ENCODE assay signal across 15 cellular contexts in genomic region chr16:13543850-13544249, GRCh38.
DNase-seq lines count a peak whose midpoint lies in the region; FAIRE-seq and TF ChIP-seq lines count a peak whose summit lies in the region.
"Had no signal": no experiment of that assay in that cellular context is flagged by ENCODE, and none has a peak within 500 bp of the region (broad histone marks: within the 10 kb centered on the region; RNA-seq: fewer than 3 reads in every experiment).

No MANE protein-coding gene starts in this region.

- H3K79me1 ChIP-seq in H1 (ENCODE audit: low read depth, low read length) (no peaks in the 10 kb centered on the region; the same call in 1 of the 2 replicates), mesenchymal stem cell (replicated peaks; ENCODE audit: low read length, poor library complexity, severe bottlenecking) (no peaks in the 10 kb centered on the region)

- CTCF ChIA-PET in H1 (lab: Charles Lee; ENCODE audit: partially characterized antibody), result no interaction called here

- H3K23me2 ChIP-seq in H1 (ENCODE audit: low read depth, low read length), result no peaks in the 10 kb centered on the region; the same call in 1 of the 2 replicates

- no peak for TF ChIP-seq EP300 in H1 (IDR thresholded peaks at IDR 0.05; ENCODE audit: borderline replicate concordance in 1 of 2, low read depth in 2 of 2, low read length in 2 of 2)

- H3K14ac ChIP-seq in H1 (ENCODE audit: insufficient read length) (no peak overlapping the region), mesenchymal stem cell (ENCODE audit: low read length in 2 of 2) (no peak overlapping the region)

- no peak for TF ChIP-seq POLR2A in H1 (IDR thresholded peaks at IDR 0.05; ENCODE audit: control extremely low read depth in 1 of 2, low read depth in 2 of 2, low read length in 2 of 2)

- H3K27me3 ChIP-seq in H1 (replicated peaks in 1 of 4; ENCODE audit: control insufficient read depth in 3 of 4, extremely low read depth in 1 of 4, insufficient read depth in 3 of 4, low read length in 3 of 4) (no peaks in the 10 kb centered on the region; a peak in 1 of 7 replicates), right atrium auricular region (no peaks in the 10 kb centered on the region), mesenchymal stem cell (ENCODE audit: control insufficient read depth in 1 of 2, insufficient read depth in 1 of 2, low read length in 2 of 2) (no peaks in the 10 kb centered on the region)

- H3K36me3 Mint-ChIP-seq in activated naive CD8-positive, alpha-beta T cell treated with anti-CD3 and anti-CD28 coated beads for 36 hours, result no peaks in the 10 kb centered on the region
- H3K36me3 Mint-ChIP-seq: CD8-positive, alpha-beta memory T cell had no signal

- TF ChIP-seq CTCF in H1 (IDR thresholded peaks at IDR 0.05; ENCODE audit: control extremely low read depth in 1 of 3, insufficient read depth in 1 of 3, low read depth in 1 of 3, low read length in 3 of 3) (no peak), right atrium auricular region (IDR thresholded peaks at IDR 0.05) (no peak)

- peaks cover 2% of the 10 kb centered on the region for H3K9me3 Mint-ChIP-seq in activated naive CD8-positive, alpha-beta T cell treated with anti-CD3 and anti-CD28 coated beads for 36 hours

- peaks cover 4% of the 10 kb centered on the region for H3K27me3 Mint-ChIP-seq in activated naive CD8-positive, alpha-beta T cell treated with anti-CD3 and anti-CD28 coated beads for 36 hours
- H3K27me3 Mint-ChIP-seq: CD8-positive, alpha-beta memory T cell had no signal

- no peak overlapping the region for H3K18ac ChIP-seq in H1 (ENCODE audit: extremely low read depth, low read length)
- H3K18ac ChIP-seq in mesenchymal stem cell (ENCODE audit: low read depth in 1 of 2, low read length in 2 of 2), result no peak overlapping the region

- H4K91ac ChIP-seq in H1 (replicated peaks; ENCODE audit: insufficient read length, low read length), result no peak overlapping the region
- no peak overlapping the region for H4K91ac ChIP-seq in mesenchymal stem cell (ENCODE audit: low read length)

- H2BK5ac ChIP-seq in H1 (ENCODE audit: low read depth, low read length) (0 out of 2 replicates have a peak overlapping the region, but pooled peaks have one; percentile 29), mesenchymal stem cell (ENCODE audit: low read depth, low read length, poor library complexity, severe bottlenecking) (no peak overlapping the region)

- H3K79me2 ChIP-seq in H1 (ENCODE audit: control insufficient read depth in 1 of 2, insufficient read depth in 2 of 2, low read length in 2 of 2), result no peaks in the 10 kb centered on the region

- no peak for TF ChIP-seq RAD21 in H1 (IDR thresholded peaks at IDR 0.05 in 1 of 2, conservative IDR thresholded peaks at IDR 0.05 in 1 of 2; ENCODE audit: low read depth in 2 of 2, low read length in 2 of 2)

- no peaks in the 10 kb centered on the region for H3K4me1 ChIP-seq in H1 (replicated peaks in 1 of 4; ENCODE audit: control insufficient read depth in 3 of 4, insufficient read depth in 4 of 4, low read length in 3 of 4)
- H3K4me1 ChIP-seq in right atrium auricular region, result no peaks in the 10 kb centered on the region
- no peaks in the 10 kb centered on the region for H3K4me1 ChIP-seq in mesenchymal stem cell (ENCODE audit: control insufficient read depth, insufficient read depth, low read depth, low read length)
- H3K4me1 ChIP-seq: Caco-2 had no signal

- H2BK15ac ChIP-seq in H1 (ENCODE audit: low read length) (no peak overlapping the region), mesenchymal stem cell (ENCODE audit: low read depth, poor library complexity, severe bottlenecking) (no peak overlapping the region)

- WGBS in H1 (ENCODE audit: extremely low coverage in 1 of 2, insufficient coverage in 1 of 2, insufficient read length in 1 of 2, insufficient replicate concordance in 2 of 2, low coverage in 1 of 2, low lambda C conversion rate in 2 of 2, missing lambda C conversion rate in 1 of 2), 2 experiments, result 94% methylated on average over 1 of the region's 1 CpG; no CpG with 5 or more reads in 1 of the 2 experiments
- WGBS in mesenchymal stem cell, result 50% methylated on average over 1 of the region's 1 CpG

- no peak overlapping the region for H3K56ac ChIP-seq in H1 (replicated peaks; ENCODE audit: insufficient read length, low read depth, low read length)

- H2BK20ac ChIP-seq in H1 (ENCODE audit: low read length), result no peak overlapping the region

- H3K4me1 Mint-ChIP-seq in activated naive CD8-positive, alpha-beta T cell treated with anti-CD3 and anti-CD28 coated beads for 36 hours, result no peaks in the 10 kb centered on the region
- H3K4me1 Mint-ChIP-seq: CD8-positive, alpha-beta memory T cell had no signal

- POLR2A ChIA-PET in H1 (lab: Charles Lee; ENCODE audit: partially characterized antibody), result interaction anchor here (0.7 kb wide), 1 partner anchor 201 kb away, joined by 3 read pairs; no protein-coding TSS in a partner anchor

- no peak overlapping the region for H3K27ac Mint-ChIP-seq in activated naive CD8-positive, alpha-beta T cell treated with anti-CD3 and anti-CD28 coated beads for 36 hours
- H3K27ac Mint-ChIP-seq: CD8-positive, alpha-beta memory T cell had no signal

- H3K36me3 ChIP-seq in H1 (ENCODE audit: control insufficient read depth in 2 of 4, insufficient read depth in 4 of 4, low read length in 3 of 4), result no peaks in the 10 kb centered on the region
- H3K36me3 ChIP-seq in right atrium auricular region, result no peaks in the 10 kb centered on the region
- no peaks in the 10 kb centered on the region for H3K36me3 ChIP-seq in mesenchymal stem cell (ENCODE audit: control insufficient read depth in 1 of 2, insufficient read depth in 2 of 2, low read depth in 1 of 2, low read length in 2 of 2)

- H3K27ac ChIP-seq in H1 (ENCODE audit: low read depth, low read length), result no peak overlapping the region
- no peak overlapping the region for H3K27ac ChIP-seq in right atrium auricular region
- no peak overlapping the region for H3K27ac ChIP-seq in mesenchymal stem cell (ENCODE audit: low read length, poor library complexity, severe bottlenecking)
- H3K27ac ChIP-seq: 22Rv1, HL-60 had no signal

- no peak overlapping the region for H3K23ac ChIP-seq in H1 (ENCODE audit: insufficient read length)
- no peak overlapping the region for H3K23ac ChIP-seq in mesenchymal stem cell (ENCODE audit: low read length in 2 of 2)

- no peak overlapping the region for H3K4me3 ChIP-seq in H1 (ENCODE audit: extremely low read depth in 1 of 4, insufficient read depth in 2 of 4, low read depth in 3 of 4, low read length in 4 of 4)
- no peak overlapping the region for H3K4me3 ChIP-seq in right atrium auricular region
- H3K4me3 ChIP-seq in mesenchymal stem cell (ENCODE audit: insufficient read depth in 1 of 2, low read depth in 1 of 2, low read length in 2 of 2), result no peak overlapping the region

- no peak overlapping the region for H3K4ac ChIP-seq in H1 (replicated peaks; ENCODE audit: insufficient read length, low read depth, low read length)
- no peak overlapping the region for H3K4ac ChIP-seq in mesenchymal stem cell (ENCODE audit: low read depth in 1 of 2, low read length in 2 of 2)

- H3K4me3 Mint-ChIP-seq in activated naive CD8-positive, alpha-beta T cell treated with anti-CD3 and anti-CD28 coated beads for 36 hours, result no peak overlapping the region
- H3K4me3 Mint-ChIP-seq: CD8-positive, alpha-beta memory T cell had no signal

- no peak overlapping the region for H2AFZ ChIP-seq in H1 (ENCODE audit: low read length)
- no peak overlapping the region for H2AFZ ChIP-seq in mesenchymal stem cell (ENCODE audit: low read depth, low read length)

- no peak overlapping the region for H2BK12ac ChIP-seq in H1 (ENCODE audit: low read depth, low read length)
- no peak overlapping the region for H2BK12ac ChIP-seq in mesenchymal stem cell (ENCODE audit: low read length in 2 of 2)

- H2BK120ac ChIP-seq in H1 (replicated peaks; ENCODE audit: low read depth, low read length) (no peak overlapping the region), mesenchymal stem cell (ENCODE audit: low read depth, low read length) (no peak overlapping the region)

- H4K8ac ChIP-seq in H1 (ENCODE audit: extremely low read depth, insufficient read depth, low read length) (no peak overlapping the region), mesenchymal stem cell (ENCODE audit: low read length) (no peak overlapping the region)

- H3K4me2 ChIP-seq in H1 (ENCODE audit: insufficient read depth in 1 of 2, low read depth in 2 of 2, low read length in 2 of 2), result no peak overlapping the region
- H3K4me2 ChIP-seq in mesenchymal stem cell (ENCODE audit: low read length, poor library complexity, severe bottlenecking), result no peak overlapping the region

- H2AK5ac ChIP-seq in H1 (ENCODE audit: low read depth, low read length) (no peak overlapping the region), mesenchymal stem cell (ENCODE audit: low read length, severe bottlenecking) (no peak overlapping the region)

- H3K9ac ChIP-seq in H1 (replicated peaks in 1 of 4; ENCODE audit: extremely low read depth in 1 of 4, low read depth in 3 of 4, low read length in 3 of 4) (no peak overlapping the region), mesenchymal stem cell (ENCODE audit: low read length) (no peak overlapping the region)

- FAIRE-seq in H1 (lab: Jason Lieb, UNC), result no peak
- FAIRE-seq: H54 had no signal

- no peak overlapping the region for H4K5ac ChIP-seq in H1 (ENCODE audit: insufficient read length, low read depth, low read length)

- 0 out of 4 replicates have a peak, but pooled peaks cover 0 to 2% of the 10 kb centered on the region in 2 experiments for H3K9me3 ChIP-seq in H1 (ENCODE audit: insufficient read depth in 2 of 2, low read depth in 1 of 2, low read length in 1 of 2)
- no peaks in the 10 kb centered on the region for H3K9me3 ChIP-seq in right atrium auricular region
- H3K9me3 ChIP-seq in mesenchymal stem cell (ENCODE audit: control insufficient read depth, low read length), result peaks cover 7% of the 10 kb centered on the region
- H3K9me3 ChIP-seq: Caco-2 had no signal

- DNase-seq in NCI-H510A treated with DMSO at 0.1 percent for 48 hours (lab: John Stamatoyannopoulos, UW), result peak; percentile 49
- DNase-seq in NCI-H510A (lab: John Stamatoyannopoulos, UW), result no peak
- peak; percentile 2 for DNase-seq in SIG-M5 treated with dmso at 0.1 percent for 504 hours (lab: John Stamatoyannopoulos, UW; ENCODE audit: unreplicated experiment)
- DNase-seq in SIG-M5 (lab: John Stamatoyannopoulos, UW), result no peak
- DNase-seq in H1 (ENCODE audit: low read depth in 1 of 2, low spot score in 2 of 2), result no peak
- DNase-seq in activated naive CD8-positive, alpha-beta T cell treated with anti-CD3 and anti-CD28 coated beads for 36 hours, result no peak
- DNase-seq in right atrium auricular region (ENCODE audit: low spot score), result no peak
- no peak for DNase-seq in mesenchymal stem cell
- DNase-seq: Caco-2; CD8-positive, alpha-beta memory T cell; DND-41; GDM1 had no signal

- H4K20me1 ChIP-seq in H1 (replicated peaks in 1 of 2; ENCODE audit: control insufficient read depth in 1 of 2, insufficient read depth in 2 of 2, low read length in 2 of 2), result no peaks in the 10 kb centered on the region

TF ChIP-seq in H1, 55 proteins besides CTCF, POLR2A, EP300 and RAD21 (continues in another document):
- TF ChIP-seq RBBP5 (IDR thresholded peaks at IDR 0.05; ENCODE audit: borderline replicate concordance, low read depth, low read length) (no peak), NANOG (IDR thresholded peaks at IDR 0.05; ENCODE audit: insufficient read depth, low read depth, low read length, poor library complexity, severe bottlenecking) (no peak), KDM4A (IDR thresholded peaks at IDR 0.05; ENCODE audit: low read depth, low read length, severe bottlenecking) (no peak)

Comparison
In these comparisons a context has a peak if more than half of its experiments do, and no peak if none do; other contexts are left out.
1. DNase-seq: peak in NCI-H510A treated with DMSO at 0.1 percent for 48 hours (single experiment) and SIG-M5 treated with dmso at 0.1 percent for 504 hours (single experiment); none in NCI-H510A (single experiment), SIG-M5 (single experiment), H1 (0 of 2), activated naive CD8-positive, alpha-beta T cell treated with anti-CD3 and anti-CD28 coated beads for 36 hours (single experiment), right atrium auricular region (single experiment) and mesenchymal stem cell (single experiment).